In genomic region chr12:109881752-109882151, GRCh38 we compare ENCODE assay signal across 15 cellular contexts. TPM values are rescaled to one million over a fixed set of nuclear protein-coding genes. Genes with fewer than 3 reads are reported as not detected.
A peak's percentile ranks its signal among the peaks of the same experiment; 100 is the strongest.
DNase-seq lines count a peak whose midpoint lies in the region; ATAC-seq and TF ChIP-seq lines count a peak whose summit lies in the region.
"Had no signal": no experiment of that assay in that cellular context is flagged by ENCODE, and none has a peak within 500 bp of the region (broad histone marks: within the 10 kb centered on the region; RNA-seq: fewer than 3 reads in every experiment).

No MANE protein-coding gene starts in this region.

- H3K27ac ChIP-seq in HUES64 (ENCODE audit: low read depth, low read length) (no peak overlapping the region), endodermal cell (ENCODE audit: low read depth, low read length) (no peak overlapping the region)
- H3K27ac ChIP-seq: 22Rv1, gastrocnemius medialis, SJCRH30 had no signal

- H3K4me3 ChIP-seq in HUES64 (ENCODE audit: low read length) (peak overlapping the region; percentile 96), endodermal cell (ENCODE audit: low read length) (no peak overlapping the region)
- H3K4me3 ChIP-seq: SJCRH30 had no signal

- H3K9me3 ChIP-seq in HUES64 (ENCODE audit: insufficient read depth, low read depth, low read length), result no peaks in the 10 kb centered on the region
- H3K9me3 ChIP-seq in endodermal cell (ENCODE audit: control insufficient read depth, low read length), result no peaks in the 10 kb centered on the region
- H3K9me3 ChIP-seq: gastrocnemius medialis, SJCRH30 had no signal

- H3K4me1 ChIP-seq in HUES64 (ENCODE audit: insufficient read depth, low read length) (peaks cover 19% of the 10 kb centered on the region), endodermal cell (ENCODE audit: control insufficient read depth, insufficient read depth, low read length) (peaks cover 4% of the 10 kb centered on the region)
- H3K4me1 ChIP-seq: SJCRH30 had no signal

- no peaks in the 10 kb centered on the region for H3K9me3 Mint-ChIP-seq in T-helper 1 cell treated with Interleukin-12 subunit alpha and Interleukin-12 subunit beta and Interleukin-4 antibody, amounts not matched to agents 30 μg/mL and 1 μg/mL, for 36 hours
- H3K9me3 Mint-ChIP-seq in endodermal cell (no peaks in the 10 kb centered on the region), nephron (no peaks in the 10 kb centered on the region)

- no peaks in the 10 kb centered on the region for H3K36me3 Mint-ChIP-seq in T-helper 1 cell treated with Interleukin-12 subunit alpha and Interleukin-12 subunit beta and Interleukin-4 antibody, amounts not matched to agents 30 μg/mL and 1 μg/mL, for 36 hours (ENCODE audit: low read depth)
- no peaks in the 10 kb centered on the region for H3K36me3 Mint-ChIP-seq in endodermal cell (ENCODE audit: low read depth)
- no peaks in the 10 kb centered on the region for H3K36me3 Mint-ChIP-seq in nephron (ENCODE audit: low read depth)

- DNase-seq in T-helper 1 cell, result no peak
- DNase-seq in endodermal cell, result peak; percentile 80
- no peak for DNase-seq in NCI-H1694 treated with DMSO at 0.1 percent for 48 hours (lab: John Stamatoyannopoulos, UW)
- DNase-seq: gastrocnemius medialis, GF-D8, HCEC 1CT, midbrain, NCI-H2107, SJCRH30 had no signal

- TF ChIP-seq CTCF in endodermal cell (conservative IDR thresholded peaks at IDR 0.05), result no peak
- no peak for TF ChIP-seq CTCF in nephron (IDR thresholded peaks at IDR 0.05; ENCODE audit: unreplicated experiment in 3 of 3)

- peaks cover 12% of the 10 kb centered on the region for H3K27me3 Mint-ChIP-seq in T-helper 1 cell treated with Interleukin-12 subunit alpha and Interleukin-12 subunit beta and Interleukin-4 antibody, amounts not matched to agents 30 μg/mL and 1 μg/mL, for 36 hours (ENCODE audit: low read depth)
- H3K27me3 Mint-ChIP-seq in endodermal cell (ENCODE audit: insufficient read depth) (no peaks in the 10 kb centered on the region), nephron (ENCODE audit: low read depth) (peaks cover 42% of the 10 kb centered on the region)

- H3K4me1 Mint-ChIP-seq in T-helper 1 cell treated with Interleukin-12 subunit alpha and Interleukin-12 subunit beta and Interleukin-4 antibody, amounts not matched to agents 30 μg/mL and 1 μg/mL, for 36 hours (ENCODE audit: low read depth), result peaks cover 31% of the 10 kb centered on the region
- peaks cover 42% of the 10 kb centered on the region for H3K4me1 Mint-ChIP-seq in endodermal cell
- H3K4me1 Mint-ChIP-seq in nephron, result peaks cover 30% of the 10 kb centered on the region

- ATAC-seq in HG02884 (IDR thresholded peaks at IDR 0.05; ENCODE audit: unreplicated experiment) (no peak), GM21515 (IDR thresholded peaks at IDR 0.05; ENCODE audit: unreplicated experiment) (no peak)
- ATAC-seq: gastrocnemius medialis had no signal

- peaks cover 6% of the 10 kb centered on the region for H3K27me3 ChIP-seq in HUES64 (ENCODE audit: insufficient read depth, low read length)
- H3K27me3 ChIP-seq in endodermal cell (ENCODE audit: control insufficient read depth, insufficient read depth, low read length, poor library complexity, severe bottlenecking), result no peaks in the 10 kb centered on the region
- H3K27me3 ChIP-seq: gastrocnemius medialis, SJCRH30 had no signal

- peak overlapping the region; percentile 79 for H3K4me3 Mint-ChIP-seq in T-helper 1 cell treated with Interleukin-12 subunit alpha and Interleukin-12 subunit beta and Interleukin-4 antibody, amounts not matched to agents 30 μg/mL and 1 μg/mL, for 36 hours
- no peak overlapping the region for H3K4me3 Mint-ChIP-seq in endodermal cell
- H3K4me3 Mint-ChIP-seq in nephron, result peak overlapping the region; percentile 78 to 89 (median 83)

- 77% methylated on average over 2 of the region's 2 CpGs for WGBS in HUES64
- WGBS in endodermal cell (ENCODE audit: insufficient coverage in 1 of 2, insufficient read length in 1 of 2), 2 experiments, result 87 to 94% methylated on average over 2 of the region's 2 CpGs

- no peak overlapping the region for H3K27ac Mint-ChIP-seq in T-helper 1 cell treated with Interleukin-12 subunit alpha and Interleukin-12 subunit beta and Interleukin-4 antibody, amounts not matched to agents 30 μg/mL and 1 μg/mL, for 36 hours
- H3K27ac Mint-ChIP-seq in endodermal cell, result peak overlapping the region; percentile 94
- H3K27ac Mint-ChIP-seq in nephron, result no peak overlapping the region

- H3K9ac ChIP-seq in HUES64 (ENCODE audit: low read depth, low read length), result no peak overlapping the region
- no peak overlapping the region for H3K9ac ChIP-seq in endodermal cell (ENCODE audit: extremely low read depth, low read length, poor library complexity, severe bottlenecking)

- no peaks in the 10 kb centered on the region for H3K36me3 ChIP-seq in HUES64 (ENCODE audit: insufficient read depth, low read length)
- H3K36me3 ChIP-seq in endodermal cell (ENCODE audit: control insufficient read depth, insufficient read depth, low read length), result no peaks in the 10 kb centered on the region
- H3K36me3 ChIP-seq: gastrocnemius medialis, SJCRH30 had no signal

RNA-seq across cellular contexts. Expression of gene GLTP, which starts 1.4 kb away (rescaled TPM):
- 20.2 TPM for polyA plus RNA-seq in HUES64 (2013, experiment 1 of 2)
- polyA plus RNA-seq in HUES64 (2013, experiment 2 of 2), result 22.6 TPM
- total RNA-seq in endodermal cell, result 10 to 100 TPM; 15.2 to 20.9 TPM
- polyA plus RNA-seq in endodermal cell (2013, experiment 1 of 2), result 21.3 TPM
- 20.8 TPM for polyA plus RNA-seq in endodermal cell (2013, experiment 2 of 2)

RNA-seq across cellular contexts. Expression of gene TCHP, which starts 18.3 kb away (rescaled TPM):
- polyA plus RNA-seq in HUES64 (2013, experiment 1 of 2), result 10.7 TPM
- 13.9 TPM for polyA plus RNA-seq in HUES64 (2013, experiment 2 of 2)
- 10 to 100 TPM; 26.1 to 31.9 TPM for total RNA-seq in endodermal cell
- 19.2 TPM for polyA plus RNA-seq in endodermal cell (2013, experiment 1 of 2)
- polyA plus RNA-seq in endodermal cell (2013, experiment 2 of 2), result 16.8 TPM

RNA-seq across cellular contexts. Expression of gene TRPV4, which starts 48.6 kb away (rescaled TPM):
- polyA plus RNA-seq in HUES64 (2013, experiment 1 of 2), result 1.7 TPM
- polyA plus RNA-seq in HUES64 (2013, experiment 2 of 2), result 2.3 TPM
- total RNA-seq in endodermal cell, result 10 to 100 TPM; 14.0 to 14.2 TPM
- 2.4 TPM for polyA plus RNA-seq in endodermal cell (2013, experiment 1 of 2)
- 2.6 TPM for polyA plus RNA-seq in endodermal cell (2013, experiment 2 of 2)
- total RNA-seq: gastrocnemius medialis had no signal
